Comparison of ENCODE assay signal across 8 cellular contexts in the genomic region with DNA sequence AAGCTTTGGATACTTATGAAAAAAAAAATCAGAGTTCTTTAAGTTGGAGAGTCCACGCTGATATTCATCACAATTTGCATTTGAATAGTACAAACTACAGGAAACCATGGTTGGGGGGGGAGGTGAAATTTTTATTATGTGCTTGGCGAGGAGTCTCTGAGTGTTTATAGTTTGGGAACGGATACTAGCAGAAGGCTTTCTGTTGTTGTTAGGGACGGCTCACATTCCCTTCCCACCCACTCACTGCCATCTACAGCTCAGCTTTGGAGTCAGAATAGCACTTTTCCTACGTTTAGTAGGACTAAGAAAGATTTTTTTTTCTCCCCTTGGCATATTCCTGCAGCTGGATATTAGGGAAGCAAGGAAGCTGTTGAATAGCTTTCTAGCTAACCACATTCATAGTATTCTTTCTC.
A peak's percentile ranks its signal among the peaks of the same experiment; 100 is the strongest.
DNase-seq lines count a peak whose midpoint lies in the region; ATAC-seq, FAIRE-seq and TF ChIP-seq lines count a peak whose summit lies in the region.

No MANE protein-coding gene starts in this region.

- no peak for ATAC-seq in GM21825 (IDR thresholded peaks at IDR 0.05; ENCODE audit: unreplicated experiment)

- no peaks in the 10 kb centered on the region for H4K20me1 ChIP-seq in DOHH2 (ENCODE audit: control insufficient read depth, insufficient read depth, low read depth, low read length)
- no peaks in the 10 kb centered on the region for H4K20me1 ChIP-seq in astrocyte (ENCODE audit: insufficient read depth, low read length)

- peaks cover 15% of the 10 kb centered on the region for H3F3A ChIP-seq in DOHH2 (ENCODE audit: control insufficient read depth, insufficient read depth)

- H3K4me1 Mint-ChIP-seq in astrocyte (ENCODE audit: low read depth, unreplicated experiment), result peaks cover 40% of the 10 kb centered on the region

- no peaks in the 10 kb centered on the region for H3K9me2 ChIP-seq in DOHH2 (replicated peaks; ENCODE audit: control insufficient read depth, low read length)

- H3K36me3 ChIP-seq in DOHH2 (ENCODE audit: control insufficient read depth, low read length) (no peaks in the 10 kb centered on the region), astrocyte (ENCODE audit: insufficient read depth, low read length) (no peaks in the 10 kb centered on the region)

- H3K27me3 ChIP-seq in DOHH2 (ENCODE audit: control insufficient read depth, low read length) (no peaks in the 10 kb centered on the region), astrocyte (ENCODE audit: insufficient read depth, low read length) (no peaks in the 10 kb centered on the region)

- H3K27me3 Mint-ChIP-seq in astrocyte (ENCODE audit: low read depth, unreplicated experiment), result no peaks in the 10 kb centered on the region

- H3K27ac ChIP-seq in DOHH2 (ENCODE audit: low read depth, low read length) (peak overlapping the region; percentile 84), astrocyte (ENCODE audit: low read depth, low read length) (peak overlapping the region; percentile 100), skin epidermis (peak overlapping the region; percentile 48 to 97 (median 84))

- peak overlapping the region; percentile 100 for H3K27ac Mint-ChIP-seq in astrocyte (ENCODE audit: unreplicated experiment)

- H3K36me3 Mint-ChIP-seq in astrocyte (ENCODE audit: low read depth, unreplicated experiment), result peaks cover 1% of the 10 kb centered on the region

- peak overlapping the region; percentile 78 for H3K4me3 Mint-ChIP-seq in astrocyte (ENCODE audit: unreplicated experiment)

- H3K9me3 ChIP-seq in DOHH2 (ENCODE audit: control insufficient read depth, insufficient read depth, low read length) (no peaks in the 10 kb centered on the region), astrocyte (ENCODE audit: insufficient read depth, low read depth, low read length) (no peaks in the 10 kb centered on the region)

- FAIRE-seq in astrocyte (lab: Jason Lieb, UNC), result no peak

- H3K4me2 ChIP-seq in DOHH2 (ENCODE audit: low read length), result peak overlapping the region; percentile 69
- peak overlapping the region; percentile 95 for H3K4me2 ChIP-seq in astrocyte (ENCODE audit: low read length)

- H3K9me3 Mint-ChIP-seq in astrocyte (ENCODE audit: unreplicated experiment), result no peaks in the 10 kb centered on the region

- no peak overlapping the region for H2AFZ ChIP-seq in astrocyte (ENCODE audit: low read depth, low read length)

- DNase-seq in MV-4-11 (lab: John Stamatoyannopoulos, UW) (peak; percentile 45), astrocyte (ENCODE audit: low read depth) (peak; percentile 91), iPS-NIHi11 (ENCODE audit: low spot score) (peak; percentile 43), NCI-H1436 (lab: John Stamatoyannopoulos, UW) (no peak)
- no peak for DNase-seq in NK-92 treated with Interleukin-12 subunit alpha and Interleukin-12 subunit beta, amount 100 ng/mL, for 24 hours (lab: John Stamatoyannopoulos, UW)

- H3K4me3 ChIP-seq in DOHH2 (ENCODE audit: low read length), result peak overlapping the region; percentile 54
- H3K4me3 ChIP-seq in astrocyte (ENCODE audit: insufficient read depth, low read depth, low read length), result peak overlapping the region; percentile 49
- peak overlapping the region in 4 of 7 experiments; percentile 3 to 18 (median 10) for H3K4me3 ChIP-seq in skin epidermis

- H3K4me1 ChIP-seq in DOHH2 (ENCODE audit: control insufficient read depth, low read length), result peaks cover 64% of the 10 kb centered on the region
- peaks cover 24% of the 10 kb centered on the region for H3K4me1 ChIP-seq in astrocyte (ENCODE audit: insufficient read depth, low read length)

- peak overlapping the region; percentile 100 for H3K9ac ChIP-seq in astrocyte (ENCODE audit: low read length)

- H3K79me2 ChIP-seq in DOHH2 (ENCODE audit: control insufficient read depth, low read length) (no peaks in the 10 kb centered on the region), astrocyte (ENCODE audit: insufficient read depth, low read length) (no peaks in the 10 kb centered on the region)

- TF ChIP-seq CTCF in DOHH2 (IDR thresholded peaks at IDR 0.05; ENCODE audit: low read depth, low read length, poor library complexity, severe bottlenecking) (peak; percentile 11), astrocyte (IDR thresholded peaks at IDR 0.05; ENCODE audit: insufficient read depth, low read depth, low read length) (no peak)

Comparison
In these comparisons a context has a peak if more than half of its experiments do, and no peak if none do; other contexts are left out.
1. DNase-seq: peak in MV-4-11 (single experiment), astrocyte (single experiment) and iPS-NIHi11 (single experiment); none in NCI-H1436 (single experiment) and NK-92 treated with Interleukin-12 subunit alpha and Interleukin-12 subunit beta, amount 100 ng/mL, for 24 hours (single experiment).
2. Peak in every context shown above with its lines, with median percentiles within 50 percentile points of each other: H3K27ac ChIP-seq and H3K4me3 ChIP-seq.